In genomic region chr19:11130824-11131455, GRCh38 we compare ENCODE assay signal across 8 cellular contexts. TPM values are rescaled to one million over a fixed set of nuclear protein-coding genes. Genes with fewer than 3 reads are reported as not detected.
DNase-seq lines count a peak whose midpoint lies in the region; ATAC-seq and TF ChIP-seq lines count a peak whose summit lies in the region.

No MANE protein-coding gene starts in this region.

- DNase-seq in AG04449 (ENCODE audit: low read depth, low spot score) (no peak), GM19240 (ENCODE audit: insufficient read length, low spot score) (peak; percentile 70), NCI-H748 treated with DMSO at 0.1 percent for 48 hours (lab: John Stamatoyannopoulos, UW) (peak; percentile 24), memory B cell (ENCODE audit: low spot score in 2 of 2) (peak; percentile 85 to 88)
- peak; percentile 72 for DNase-seq in activated CD4-positive, alpha-beta memory T cell treated with anti-CD3 and anti-CD28 coated beads, Interleukin-2, amount 10 ng/mL, durations not matched to agents 7 days and 5 days
- DNase-seq in effector CD8-positive, alpha-beta T cell (lab: John Stamatoyannopoulos, UW) = peak; percentile 48
- DNase-seq in stimulated activated CD8-positive, alpha-beta memory T cell treated with anti-CD3 and anti-CD28 coated beads, Interleukin-15, amount 100 ng/mL, for 48 hours (ENCODE audit: low read depth in 2 of 2) = peak; percentile 36 to 48

- H3K27ac Mint-ChIP-seq in activated CD4-positive, alpha-beta memory T cell treated with anti-CD3 and anti-CD28 coated beads, Interleukin-2, amount 10 ng/mL, durations not matched to agents 7 days and 5 days = peak overlapping the region; percentile 21
- H3K27ac Mint-ChIP-seq in memory B cell = no peak overlapping the region

- peaks cover 52% of the 10 kb centered on the region for H3K36me3 Mint-ChIP-seq in activated CD4-positive, alpha-beta memory T cell treated with anti-CD3 and anti-CD28 coated beads, Interleukin-2, amount 10 ng/mL, durations not matched to agents 7 days and 5 days (ENCODE audit: low read depth)
- H3K36me3 Mint-ChIP-seq in memory B cell = no peaks in the 10 kb centered on the region

- H3K27me3 Mint-ChIP-seq in activated CD4-positive, alpha-beta memory T cell treated with anti-CD3 and anti-CD28 coated beads, Interleukin-2, amount 10 ng/mL, durations not matched to agents 7 days and 5 days = no peaks in the 10 kb centered on the region
- H3K27me3 Mint-ChIP-seq in memory B cell = peaks cover 1% of the 10 kb centered on the region

- H3K9me3 Mint-ChIP-seq in activated CD4-positive, alpha-beta memory T cell treated with anti-CD3 and anti-CD28 coated beads, Interleukin-2, amount 10 ng/mL, durations not matched to agents 7 days and 5 days = no peaks in the 10 kb centered on the region
- H3K9me3 Mint-ChIP-seq in memory B cell = no peaks in the 10 kb centered on the region

- H3K4me1 Mint-ChIP-seq in activated CD4-positive, alpha-beta memory T cell treated with anti-CD3 and anti-CD28 coated beads, Interleukin-2, amount 10 ng/mL, durations not matched to agents 7 days and 5 days = peaks cover 7% of the 10 kb centered on the region
- peaks cover 5% of the 10 kb centered on the region for H3K4me1 Mint-ChIP-seq in memory B cell

- peak; percentile 94 for TF ChIP-seq CTCF in AG04449 (IDR thresholded peaks at IDR 0.05; ENCODE audit: insufficient read depth, low read length, missing control alignments)

- POLR2A ChIA-PET in AG04449 (lab: Yijun Ruan, JAX) = no interaction called here
- POLR2A ChIA-PET in activated CD4-positive, alpha-beta memory T cell treated with anti-CD3 and anti-CD28 coated beads, Interleukin-2, amount 10 ng/mL, durations not matched to agents 7 days and 5 days (lab: Charles Lee) = interaction anchor here (0.9 to 1.7 kb wide), 3 partner anchors 8 to 95 kb away, joined by 3 to 6 read pairs (median 3); no protein-coding TSS in a partner anchor

- CTCF ChIA-PET in AG04449 (lab: Yijun Ruan, JAX) = interaction anchor here (0.6 to 4.1 kb wide), 18 partner anchors 7 to 195 kb away, joined by 3 to 34 read pairs (median 5); no protein-coding TSS in a partner anchor
- CTCF ChIA-PET in activated CD4-positive, alpha-beta memory T cell treated with anti-CD3 and anti-CD28 coated beads, Interleukin-2, amount 10 ng/mL, durations not matched to agents 7 days and 5 days (lab: Charles Lee) = no interaction called here

- no peak overlapping the region for H3K4me3 Mint-ChIP-seq in activated CD4-positive, alpha-beta memory T cell treated with anti-CD3 and anti-CD28 coated beads, Interleukin-2, amount 10 ng/mL, durations not matched to agents 7 days and 5 days
- H3K4me3 Mint-ChIP-seq in memory B cell = no peak overlapping the region

- ATAC-seq in memory B cell (ENCODE audit: low read depth) (peak; percentile 90), GM21423 (IDR thresholded peaks at IDR 0.05; ENCODE audit: unreplicated experiment) (no peak)

- H3K4me3 ChIP-seq in AG04449 (ENCODE audit: low read depth, low read length) = no peak overlapping the region

RNA-seq across cellular contexts. Expression of gene SPC24, which starts 24.6 kb away (rescaled TPM):
- total RNA-seq in activated CD4-positive, alpha-beta memory T cell treated with anti-CD3 and anti-CD28 coated beads, Interleukin-2, amount 10 ng/mL, durations not matched to agents 7 days and 5 days = 10 to 100 TPM; 68.2 to 72.1 TPM

RNA-seq across cellular contexts. Expression of gene LDLR, which starts 41.7 kb away (rescaled TPM):
- 100 to 1,000 TPM; 150 to 160 TPM for total RNA-seq in activated CD4-positive, alpha-beta memory T cell treated with anti-CD3 and anti-CD28 coated beads, Interleukin-2, amount 10 ng/mL, durations not matched to agents 7 days and 5 days
